ENCODE assay signal across 8 cellular contexts in genomic region chr20:23362392-23363256, GRCh38. TPM values are rescaled to one million over a fixed set of nuclear protein-coding genes. Genes with fewer than 3 reads are reported as not detected.
DNase-seq lines count a peak whose midpoint lies in the region; ATAC-seq and TF ChIP-seq lines count a peak whose summit lies in the region.

No MANE protein-coding gene starts in this region.

- ATAC-seq in GM18870 (IDR thresholded peaks at IDR 0.05; ENCODE audit: unreplicated experiment) (peak; percentile 1), HG03342 (IDR thresholded peaks at IDR 0.05; ENCODE audit: unreplicated experiment) (peak; percentile 10), lower lobe of right lung (peak; percentile 1 to 3), thoracic aorta (ENCODE audit: insufficient number of reproducible peaks, low FRiP score, low read depth) (no peak)

- H3K27ac ChIP-seq in SK-N-MC: no peak overlapping the region
- peak overlapping the region; percentile 100 for H3K27ac ChIP-seq in lower lobe of right lung
- peak overlapping the region; percentile 95 for H3K27ac ChIP-seq in thoracic aorta

- DNase-seq in AG10803 (ENCODE audit: low read depth) (peak; percentile 48), SK-N-MC (ENCODE audit: low read depth, low spot score) (no peak), lower lobe of right lung (peak; percentile 80), thoracic aorta (ENCODE audit: low spot score) (no peak), NCI-H2081 (lab: John Stamatoyannopoulos, UW) (no peak)

- H3K27me3 Mint-ChIP-seq in dendritic cell treated with granulocyte-macrophage colony-stimulating factor and Interleukin-4, amounts not matched to agents 40 ng/mL and 50 ng/mL, for 4 days: no peaks in the 10 kb centered on the region

- H3K9ac ChIP-seq in SK-N-MC (ENCODE audit: insufficient read length): peak overlapping the region; percentile 83

- H3K36me3 ChIP-seq in SK-N-MC (ENCODE audit: insufficient read depth, low read length) (peaks cover 28% of the 10 kb centered on the region), lower lobe of right lung (peaks cover 21% of the 10 kb centered on the region), thoracic aorta (peaks cover 11% of the 10 kb centered on the region)

- H3K4me1 Mint-ChIP-seq in dendritic cell treated with granulocyte-macrophage colony-stimulating factor and Interleukin-4, amounts not matched to agents 40 ng/mL and 50 ng/mL, for 4 days (ENCODE audit: low read depth): peaks cover 45% of the 10 kb centered on the region

- TF ChIP-seq CTCF in AG10803 (conservative IDR thresholded peaks at IDR 0.05; ENCODE audit: low read length) (no peak; the same call in 1 of the 2 replicates), lower lobe of right lung (IDR thresholded peaks at IDR 0.05) (no peak), thoracic aorta (IDR thresholded peaks at IDR 0.05) (no peak)

- H3K9me3 ChIP-seq in SK-N-MC (ENCODE audit: low read depth, low read length) (no peaks in the 10 kb centered on the region), lower lobe of right lung (no peaks in the 10 kb centered on the region), thoracic aorta (no peaks in the 10 kb centered on the region)

- peaks cover 55% of the 10 kb centered on the region for H3K4me1 ChIP-seq in lower lobe of right lung
- H3K4me1 ChIP-seq in thoracic aorta (ENCODE audit: control insufficient read depth in 1 of 2, low read depth in 2 of 2): peaks cover 15 to 53% of the 10 kb centered on the region in 2 donors

- H3K4me3 Mint-ChIP-seq in dendritic cell treated with granulocyte-macrophage colony-stimulating factor and Interleukin-4, amounts not matched to agents 40 ng/mL and 50 ng/mL, for 4 days: peak overlapping the region; percentile 96

- H3K36me3 Mint-ChIP-seq in dendritic cell treated with granulocyte-macrophage colony-stimulating factor and Interleukin-4, amounts not matched to agents 40 ng/mL and 50 ng/mL, for 4 days (ENCODE audit: low read depth): peaks cover 32% of the 10 kb centered on the region

- H3K4me3 ChIP-seq in AG10803 (ENCODE audit: low read length) (peak overlapping the region; percentile 77), SK-N-MC (peak overlapping the region; percentile 96), lower lobe of right lung (peak overlapping the region; percentile 81), thoracic aorta (peak overlapping the region; percentile 92)

- peak overlapping the region; percentile 98 for H3K27ac Mint-ChIP-seq in dendritic cell treated with granulocyte-macrophage colony-stimulating factor and Interleukin-4, amounts not matched to agents 40 ng/mL and 50 ng/mL, for 4 days

- intact Hi-C loops in dendritic cell treated with granulocyte-macrophage colony-stimulating factor and Interleukin-4, amounts not matched to agents 40 ng/mL and 50 ng/mL, for 4 days (cut with micrococcal nuclease): loop anchor here (1.0 to 5.0 kb wide), 3 partner anchors 12 to 275 kb away; partner anchors contain the start of genes CST3, NAPB and NXT1
- intact Hi-C loops in lower lobe of right lung (cut with DNase I): no loop called here

- H3K9me3 Mint-ChIP-seq in dendritic cell treated with granulocyte-macrophage colony-stimulating factor and Interleukin-4, amounts not matched to agents 40 ng/mL and 50 ng/mL, for 4 days: no peaks in the 10 kb centered on the region

- H3K27me3 ChIP-seq in lower lobe of right lung (ENCODE audit: low read depth) (no peaks in the 10 kb centered on the region), thoracic aorta (replicated peaks; ENCODE audit: insufficient read depth) (no peaks in the 10 kb centered on the region)

RNA-seq across cellular contexts. Expression of gene GZF1, which starts 0.6 kb away (rescaled TPM):
- 14.8 TPM for total RNA-seq in lower lobe of right lung
- total RNA-seq in thoracic aorta: 10 to 100 TPM; 14.5 to 18.9 TPM

RNA-seq across cellular contexts. Expression of gene NXT1, which starts 12.0 kb away (rescaled TPM):
- total RNA-seq in lower lobe of right lung (14.8 TPM), thoracic aorta (10 to 100 TPM; 21.8 to 79.6 TPM)

RNA-seq across cellular contexts. Expression of gene NAPB, which starts 58.7 kb away (rescaled TPM):
- total RNA-seq in lower lobe of right lung: 11.0 TPM
- total RNA-seq in thoracic aorta: 10 to 100 TPM; 10.2 to 17.1 TPM

Comparison
In these comparisons a context has a peak if more than half of its experiments do, and no peak if none do; other contexts are left out.
1. DNase-seq: peak in AG10803 (single experiment) and lower lobe of right lung (single experiment); none in SK-N-MC (single experiment), thoracic aorta (single experiment) and NCI-H2081 (0 of 2).
2. Peak in every context shown above with its lines, with median percentiles within 50 percentile points of each other: H3K4me3 ChIP-seq.